26 cellular contexts compared by ENCODE assay signal in genomic region chr6:167303660-167304625, GRCh38. TPM values are rescaled to one million over a fixed set of nuclear protein-coding genes. Genes with fewer than 3 reads are reported as not detected.
"Had no signal": no experiment of that assay in that cellular context is flagged by ENCODE, and none has a peak within 500 bp of the region (broad histone marks: within the 10 kb centered on the region; RNA-seq: fewer than 3 reads in every experiment).

No MANE protein-coding gene starts in this region.

- H3K9me3 Mint-ChIP-seq: activated CD4-positive, alpha-beta memory T cell treated with anti-CD3 and anti-CD28 coated beads for 36 hours; activated CD4-positive, alpha-beta T cell treated with anti-CD3 and anti-CD28 coated beads, Interleukin-2, amount 10 ng/mL, durations not matched to agents 7 days and 5 days; activated naive CD4-positive, alpha-beta T cell treated with anti-CD3 and anti-CD28 coated beads for 36 hours had no signal

- DNase-seq: activated CD4-positive, alpha-beta memory T cell treated with anti-CD3 and anti-CD28 coated beads for 36 hours; activated CD4-positive, alpha-beta T cell treated with anti-CD3 and anti-CD28 coated beads, Interleukin-2, amount 10 ng/mL, durations not matched to agents 7 days and 5 days; activated CD4-positive, CD25-positive, alpha-beta regulatory T cell; activated CD8-positive, alpha-beta memory T cell treated with anti-CD3 and anti-CD28 coated beads for 24 hours; activated gamma-delta T cell; activated naive CD4-positive, alpha-beta T cell treated with anti-CD3 and anti-CD28 coated beads for 36 hours; activated T-cell treated with anti-CD3 and anti-CD28 coated beads, Interleukin-2, amount 50 U/mL, for 4 hours; brain microvascular endothelial cell; KG1; NCI-H1092; NCI-H1417; NCI-H1930; NCI-H345; NCI-H510A; NCI-H526 treated with DMSO at 0.1 percent for 48 hours; PC-3; Right ventricle myocardium superior; SJCRH30; SK-N-SH; T-helper 1 cell had no signal

- H3K36me3 Mint-ChIP-seq: activated CD4-positive, alpha-beta memory T cell treated with anti-CD3 and anti-CD28 coated beads for 36 hours; activated naive CD8-positive, alpha-beta T cell had no signal

- ATAC-seq: activated T-cell treated with anti-CD3 and anti-CD28 coated beads, Interleukin-2, amount 50 U/mL, for 4 hours; PC-3 had no signal

- H3K4me1 Mint-ChIP-seq: activated CD4-positive, alpha-beta T cell treated with anti-CD3 and anti-CD28 coated beads, Interleukin-2, amount 10 ng/mL, durations not matched to agents 7 days and 5 days had no signal

- H3K27ac ChIP-seq: brain microvascular endothelial cell, cardiac muscle cell, SJCRH30, VCaP had no signal

- H3K4me3 Mint-ChIP-seq: activated CD4-positive, alpha-beta memory T cell treated with anti-CD3 and anti-CD28 coated beads for 36 hours; activated CD4-positive, alpha-beta T cell treated with anti-CD3 and anti-CD28 coated beads, Interleukin-2, amount 10 ng/mL, durations not matched to agents 7 days and 5 days; activated naive CD4-positive, alpha-beta T cell treated with anti-CD3 and anti-CD28 coated beads for 36 hours; activated naive CD8-positive, alpha-beta T cell; activated T-cell treated with anti-CD3 and anti-CD28 coated beads, Interleukin-2, amount 50 U/mL, for 4 hours had no signal

- H3K27me3 Mint-ChIP-seq: activated naive CD8-positive, alpha-beta T cell had no signal

- H3K27ac Mint-ChIP-seq: activated CD4-positive, alpha-beta memory T cell treated with anti-CD3 and anti-CD28 coated beads for 36 hours; activated CD4-positive, alpha-beta T cell treated with anti-CD3 and anti-CD28 coated beads, Interleukin-2, amount 10 ng/mL, durations not matched to agents 7 days and 5 days; activated naive CD4-positive, alpha-beta T cell treated with anti-CD3 and anti-CD28 coated beads for 36 hours; activated naive CD8-positive, alpha-beta T cell had no signal

RNA-seq across cellular contexts. Expression of gene UNC93A, which starts 12.8 kb away (rescaled TPM):
- total RNA-seq: activated CD4-positive, alpha-beta memory T cell treated with anti-CD3 and anti-CD28 coated beads for 36 hours; activated CD4-positive, alpha-beta T cell treated with anti-CD3 and anti-CD28 coated beads, Interleukin-2, amount 10 ng/mL, durations not matched to agents 7 days and 5 days; activated naive CD4-positive, alpha-beta T cell treated with anti-CD3 and anti-CD28 coated beads for 36 hours; activated T-cell treated with anti-CD3 and anti-CD28 coated beads, Interleukin-2, amount 50 U/mL, for 4 hours; cardiac muscle cell; LHCN-M2; M059J; PC-3; Right ventricle myocardium superior; SJCRH30; T-helper 2 cell treated with Interferon-gamma antibody and Interleukin-4, amounts not matched to agents 100 ng/mL and 5 ng/mL, for 36 hours had no signal

RNA-seq across cellular contexts. Expression of gene TTLL2, which starts 20.9 kb away (rescaled TPM):
- total RNA-seq: activated CD4-positive, alpha-beta memory T cell treated with anti-CD3 and anti-CD28 coated beads for 36 hours; activated CD4-positive, alpha-beta T cell treated with anti-CD3 and anti-CD28 coated beads, Interleukin-2, amount 10 ng/mL, durations not matched to agents 7 days and 5 days; activated naive CD4-positive, alpha-beta T cell treated with anti-CD3 and anti-CD28 coated beads for 36 hours; activated T-cell treated with anti-CD3 and anti-CD28 coated beads, Interleukin-2, amount 50 U/mL, for 4 hours; cardiac muscle cell; LHCN-M2; M059J; PC-3; Right ventricle myocardium superior; SJCRH30; T-helper 2 cell treated with Interferon-gamma antibody and Interleukin-4, amounts not matched to agents 100 ng/mL and 5 ng/mL, for 36 hours had no signal
